Comparison of ENCODE assay signal across 10 cellular contexts in the genomic region with DNA sequence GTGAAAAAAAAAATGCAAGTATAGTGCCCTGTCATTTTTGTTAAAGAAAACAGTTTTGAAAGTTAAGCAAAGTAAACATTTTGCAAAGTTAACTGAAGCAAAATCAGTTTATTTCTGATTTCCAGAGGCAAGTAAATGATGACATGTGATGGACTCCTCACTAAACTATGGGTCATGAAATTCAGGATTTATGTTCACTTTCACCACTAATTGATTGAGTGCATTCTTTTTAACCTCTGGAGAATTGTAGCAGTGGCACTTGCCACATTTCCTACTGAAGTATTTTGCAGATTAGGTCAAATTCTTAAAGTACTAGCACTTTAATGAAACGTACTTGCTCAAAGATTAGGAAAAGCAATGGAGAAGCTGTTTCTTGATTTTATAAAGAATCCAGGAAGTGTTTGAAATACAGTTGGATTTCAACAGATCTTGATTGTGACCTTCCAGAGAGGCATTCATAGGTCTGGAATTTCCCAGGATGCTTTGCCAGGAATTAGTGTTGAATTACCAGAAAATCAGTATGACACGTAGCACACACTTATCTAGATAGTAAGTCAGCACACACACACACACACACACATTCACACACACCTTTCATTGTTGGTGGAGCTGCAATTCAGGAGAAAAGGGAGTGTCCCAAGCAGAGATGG.
DNase-seq lines count a peak whose midpoint lies in the region; ATAC-seq, FAIRE-seq and TF ChIP-seq lines count a peak whose summit lies in the region.
"Had no signal": no experiment of that assay in that cellular context is flagged by ENCODE, and none has a peak within 500 bp of the region (broad histone marks: within the 10 kb centered on the region; RNA-seq: fewer than 3 reads in every experiment).

No MANE protein-coding gene starts in this region.

- H3K36me3 Mint-ChIP-seq in astrocyte (ENCODE audit: low read depth, unreplicated experiment), result no peaks in the 10 kb centered on the region
- H3K36me3 Mint-ChIP-seq: activated naive CD8-positive, alpha-beta T cell had no signal

- H3K36me3 ChIP-seq in astrocyte (ENCODE audit: insufficient read depth, low read length), result no peaks in the 10 kb centered on the region
- no peaks in the 10 kb centered on the region for H3K36me3 ChIP-seq in hepatocyte (replicated peaks; ENCODE audit: insufficient read depth, low read depth)
- H3K36me3 ChIP-seq in WERI-Rb-1, result no peaks in the 10 kb centered on the region

- H4K20me1 ChIP-seq in astrocyte (ENCODE audit: insufficient read depth, low read length) (no peaks in the 10 kb centered on the region), hepatocyte (ENCODE audit: insufficient read depth, poor library complexity, severe bottlenecking) (no peaks in the 10 kb centered on the region)

- H3K27ac Mint-ChIP-seq in astrocyte (ENCODE audit: unreplicated experiment), result no peak overlapping the region
- H3K27ac Mint-ChIP-seq: activated naive CD8-positive, alpha-beta T cell had no signal

- H3K4me1 Mint-ChIP-seq in astrocyte (ENCODE audit: low read depth, unreplicated experiment), result no peaks in the 10 kb centered on the region

- peak; percentile 93 for FAIRE-seq in astrocyte (lab: Jason Lieb, UNC)

- H3K4me2 ChIP-seq in astrocyte (ENCODE audit: low read length) (peak overlapping the region; percentile 70), hepatocyte (peak overlapping the region; percentile 51)

- no peaks in the 10 kb centered on the region for H3K9me3 Mint-ChIP-seq in astrocyte (ENCODE audit: unreplicated experiment)

- H3K9me2 ChIP-seq in hepatocyte (replicated peaks; ENCODE audit: insufficient read depth), result no peaks in the 10 kb centered on the region

- peaks cover 15% of the 10 kb centered on the region for H3K4me1 ChIP-seq in astrocyte (ENCODE audit: insufficient read depth, low read length)
- peaks cover 17% of the 10 kb centered on the region for H3K4me1 ChIP-seq in hepatocyte (ENCODE audit: insufficient read depth)

- TF ChIP-seq CTCF in astrocyte (IDR thresholded peaks at IDR 0.05; ENCODE audit: insufficient read depth, low read depth, low read length) (no peak), hepatocyte (IDR thresholded peaks at IDR 0.05; ENCODE audit: poor library complexity) (no peak), WERI-Rb-1 (IDR thresholded peaks at IDR 0.05; ENCODE audit: low read depth, low read length) (no peak)

- peak overlapping the region; percentile 77 for H3K27ac ChIP-seq in astrocyte (ENCODE audit: low read depth, low read length)
- peak overlapping the region; percentile 82 for H3K27ac ChIP-seq in hepatocyte
- H3K27ac ChIP-seq in WERI-Rb-1, result no peak overlapping the region

- H3K79me2 ChIP-seq in astrocyte (ENCODE audit: insufficient read depth, low read length) (no peaks in the 10 kb centered on the region), hepatocyte (no peaks in the 10 kb centered on the region)

- H3K9ac ChIP-seq in astrocyte (ENCODE audit: low read length), result peak overlapping the region; percentile 68

- no peak overlapping the region for H3K4me3 Mint-ChIP-seq in astrocyte (ENCODE audit: unreplicated experiment)
- H3K4me3 Mint-ChIP-seq: activated naive CD8-positive, alpha-beta T cell had no signal

- peak overlapping the region; percentile 11 for H3K4me3 ChIP-seq in astrocyte (ENCODE audit: insufficient read depth, low read depth, low read length)
- no peak overlapping the region for H3K4me3 ChIP-seq in hepatocyte
- no peak overlapping the region for H3K4me3 ChIP-seq in WERI-Rb-1 (ENCODE audit: low read depth, low read length)

- H3K9me3 ChIP-seq in astrocyte (ENCODE audit: insufficient read depth, low read depth, low read length) (no peaks in the 10 kb centered on the region), hepatocyte (ENCODE audit: low read depth) (no peaks in the 10 kb centered on the region), WERI-Rb-1 (ENCODE audit: severe bottlenecking) (no peaks in the 10 kb centered on the region)

- H2AFZ ChIP-seq in astrocyte (ENCODE audit: low read depth, low read length) (peak overlapping the region; percentile 79), hepatocyte (peak overlapping the region; percentile 24)

- DNase-seq in HS-27A (ENCODE audit: low read depth) (peak; percentile 94), astrocyte (ENCODE audit: low read depth) (peak; percentile 99), hepatocyte (ENCODE audit: low spot score) (peak; percentile 86), stromal cell of bone marrow (ENCODE audit: low read depth) (peak; percentile 77), NCI-H345 (lab: John Stamatoyannopoulos, UW) (no peak), WERI-Rb-1 (no peak), MV-4-11 (lab: John Stamatoyannopoulos, UW) (no peak)
- DNase-seq: SHP77 had no signal

- ATAC-seq in HG02798 (IDR thresholded peaks at IDR 0.05; ENCODE audit: poor library complexity, unreplicated experiment), result no peak

- WGBS in hepatocyte (ENCODE audit: low lambda C conversion rate, missing lambda C conversion rate), result 10% methylated on average over 2 of the region's 2 CpGs

- H3K27me3 ChIP-seq in astrocyte (ENCODE audit: insufficient read depth, low read length) (no peaks in the 10 kb centered on the region), hepatocyte (no peaks in the 10 kb centered on the region), WERI-Rb-1 (ENCODE audit: insufficient read depth, low read depth, severe bottlenecking) (no peaks in the 10 kb centered on the region)

- H3K27me3 Mint-ChIP-seq in astrocyte (ENCODE audit: low read depth, unreplicated experiment), result no peaks in the 10 kb centered on the region
- H3K27me3 Mint-ChIP-seq: activated naive CD8-positive, alpha-beta T cell had no signal

Comparison
In these comparisons a context has a peak if more than half of its experiments do, and no peak if none do; other contexts are left out.
1. DNase-seq: peak in HS-27A (single experiment), astrocyte (single experiment), hepatocyte (single experiment) and stromal cell of bone marrow (single experiment); none in NCI-H345 (single experiment), WERI-Rb-1 (single experiment) and MV-4-11 (single experiment).